In genomic region chr7:108287857-108288256, GRCh38 we compare ENCODE assay signal across 8 cellular contexts.
"Had no signal": no experiment of that assay in that cellular context is flagged by ENCODE, and none has a peak within 500 bp of the region (broad histone marks: within the 10 kb centered on the region; RNA-seq: fewer than 3 reads in every experiment).

No MANE protein-coding gene starts in this region.

- DNase-seq: GDM1, GF-D8 had no signal

- FAIRE-seq: G401.6, GM12878, GM12891, GM12892, GM18507, GM19239 had no signal

- H3K4me3 ChIP-seq: GM12878 had no signal

- ATAC-seq: GM12878 had no signal
